Comparison of ENCODE assay signal across 26 cellular contexts in genomic region chr15:45958924-45959323, GRCh38.
"Had no signal": no experiment of that assay in that cellular context is flagged by ENCODE, and none has a peak within 500 bp of the region (broad histone marks: within the 10 kb centered on the region; RNA-seq: fewer than 3 reads in every experiment).

No MANE protein-coding gene starts in this region.

- H3K27ac ChIP-seq: colonic mucosa, epithelial cell of prostate, esophagus squamous epithelium, gastrocnemius medialis, heart right ventricle, left lung, lower lobe of right lung had no signal

- H3K4me1 ChIP-seq: colonic mucosa, esophagus squamous epithelium, gastrocnemius medialis, heart right ventricle, left lung, lower lobe of right lung had no signal

- FAIRE-seq: endometrium, islet of Langerhans, keratinocyte had no signal

- H3K4me3 ChIP-seq: colonic mucosa, esophagus squamous epithelium, gastrocnemius medialis, heart right ventricle, left lung, lower lobe of right lung, mucosa of descending colon had no signal

- H3K36me3 ChIP-seq: colonic mucosa, esophagus squamous epithelium, gastrocnemius medialis, heart right ventricle, left lung, lower lobe of right lung had no signal

- DNase-seq: colonic mucosa; cortex of kidney; effector CD8-positive, alpha-beta T cell; effector memory CD8-positive, alpha-beta T cell; endodermal cell; erythroblast; esophagus squamous epithelium; foreskin fibroblast; foreskin melanocyte; gastrocnemius medialis; glutamatergic neuron; head of caudate nucleus; heart right ventricle; hippocampal formation; left cardiac atrium; left lung; left ventricle myocardium superior; lower lobe of right lung; mesenchymal stem cell; mucosa of descending colon; naive B cell had no signal

- ATAC-seq: effector memory CD8-positive, alpha-beta T cell; esophagus mucosa; gastrocnemius medialis; heart right ventricle; left cardiac atrium; left lung; left ventricle myocardium superior; lower lobe of right lung; mucosa of descending colon had no signal

- H3K27me3 ChIP-seq: colonic mucosa, esophagus squamous epithelium, gastrocnemius medialis, left lung had no signal

- H3K9me3 ChIP-seq: colonic mucosa, gastrocnemius medialis had no signal
